8 cellular contexts compared by ENCODE assay signal in genomic region chr7:131327626-131328386, GRCh38. TPM values are rescaled to one million over a fixed set of nuclear protein-coding genes. Genes with fewer than 3 reads are reported as not detected.
DNase-seq lines count a peak whose midpoint lies in the region; ATAC-seq and TF ChIP-seq lines count a peak whose summit lies in the region.

Gene MKLN1 (plus strand): TSS chr7:131327876. CDS start chr7:131327900, 24 bp downstream.

- H3K4me3 ChIP-seq in trophoblast cell (ENCODE audit: low read depth, low read length) (peak within 1 kb of the TSS; percentile 98), tibial nerve (peak within 1 kb of the TSS; percentile 83 to 96 (median 94))

- H3K27ac ChIP-seq in trophoblast cell (ENCODE audit: low read depth, low read length) (peak within 1 kb of the TSS; percentile 87), tibial nerve (peak within 1 kb of the TSS; percentile 96 to 100 (median 98))

- H2BK5ac ChIP-seq in trophoblast cell (ENCODE audit: low read depth, low read length, poor library complexity): peak within 1 kb of the TSS; percentile 94

- DNase-seq in NCI-H1092 (lab: John Stamatoyannopoulos, UW) (peak; percentile 81), SW 1271 (lab: John Stamatoyannopoulos, UW) (peak; percentile 35 to 88), Right ventricle myocardium superior (peak; percentile 97), trophoblast cell (peak; percentile 92 to 93), tibial nerve (ENCODE audit: low spot score in 2 of 2) (peak; percentile 91 to 92)
- peak; percentile 78 for DNase-seq in activated naive CD8-positive, alpha-beta T cell treated with anti-CD3 and anti-CD28 coated beads, Interleukin-2, amount 50 U/mL, for 16 hours (ENCODE audit: low read depth, low spot score)

- WGBS in trophoblast cell (ENCODE audit: extremely low coverage, insufficient coverage, insufficient read length): no CpG with 5 or more reads among the region's 70 CpGs
- 0% methylated on average over 57 to 69 of the region's 70 CpGs for WGBS in tibial nerve, 2 donors

- peak within 1 kb of the TSS; percentile 95 for H4K91ac ChIP-seq in trophoblast cell (ENCODE audit: low read depth, low read length)

- peak; percentile 21 to 96 for TF ChIP-seq EP300 in tibial nerve (IDR thresholded peaks at IDR 0.05)

- peak within 1 kb of the TSS; percentile 97 for H4K12ac ChIP-seq in trophoblast cell (ENCODE audit: low read depth, low read length)

- peak within 1 kb of the TSS; percentile 35 for H3K4ac ChIP-seq in trophoblast cell (ENCODE audit: low read depth, low read length)

- H2BK12ac ChIP-seq in trophoblast cell (ENCODE audit: low read length): no peak within 1 kb of the TSS

- intact Hi-C loops in Right ventricle myocardium superior (cut with DNase I): no loop called here

- peak within 1 kb of the TSS; percentile 92 for H2AFZ ChIP-seq in trophoblast cell (ENCODE audit: insufficient read depth, low read length, poor library complexity)

- H2BK120ac ChIP-seq in trophoblast cell (ENCODE audit: insufficient read depth, low read length, poor library complexity): peak within 1 kb of the TSS; percentile 61

- H3K9me3 ChIP-seq in trophoblast cell (ENCODE audit: insufficient read depth, low read depth, low read length) (no peaks in the 10 kb centered on the region), tibial nerve (no peaks in the 10 kb centered on the region)

- H3K79me1 ChIP-seq in trophoblast cell (ENCODE audit: low read length): peaks cover 10% of the 10 kb centered on the region

- no peak within 1 kb of the TSS for H3K23ac ChIP-seq in trophoblast cell (ENCODE audit: low read length)

- H4K8ac ChIP-seq in trophoblast cell (ENCODE audit: low read depth, low read length): peak within 1 kb of the TSS; percentile 98

- H3K18ac ChIP-seq in trophoblast cell (ENCODE audit: low read length): peak within 1 kb of the TSS; percentile 99

- peak within 1 kb of the TSS; percentile 98 for H3K9ac ChIP-seq in trophoblast cell (ENCODE audit: low read length)

- H3K27me3 ChIP-seq in trophoblast cell (ENCODE audit: insufficient read depth, low read length) (no peaks in the 10 kb centered on the region), tibial nerve (no peaks in the 10 kb centered on the region)

- peak in 2 of 5 experiments; percentile 30 to 40 for TF ChIP-seq CTCF in tibial nerve (IDR thresholded peaks at IDR 0.05)

- ATAC-seq in HG02588 (IDR thresholded peaks at IDR 0.05; ENCODE audit: unreplicated experiment) (peak; percentile 90), Right ventricle myocardium superior (ENCODE audit: poor library complexity) (peak; percentile 99)

- H3K4me1 ChIP-seq in trophoblast cell (ENCODE audit: control insufficient read depth in 1 of 2, insufficient read depth in 2 of 2, low read length in 2 of 2) (peaks cover 3 to 5% of the 10 kb centered on the region in 2 experiments), tibial nerve (peaks cover 0 to 43% (median 17%) of the 10 kb centered on the region in 4 donors)

- H3K36me3 ChIP-seq in trophoblast cell (ENCODE audit: control insufficient read depth in 1 of 2, insufficient read depth in 2 of 2, low read length in 2 of 2): no peaks in the 10 kb centered on the region
- peaks cover 0 to 10% (median 0%) of the 10 kb centered on the region in 3 donors for H3K36me3 ChIP-seq in tibial nerve

- peaks cover 8% of the 10 kb centered on the region for H3K79me2 ChIP-seq in trophoblast cell (ENCODE audit: control insufficient read depth, insufficient read depth, low read length, poor library complexity)

- TF ChIP-seq POLR2A in GM10847 (IDR thresholded peaks at IDR 0.05; ENCODE audit: extremely low read depth, insufficient read length): peak; percentile 93
- peak; percentile 91 to 93 for TF ChIP-seq POLR2A in tibial nerve (IDR thresholded peaks at IDR 0.05)

- H3K14ac ChIP-seq in trophoblast cell (ENCODE audit: low read length): peak within 1 kb of the TSS; percentile 80

- peak within 1 kb of the TSS; percentile 83 for H3K4me2 ChIP-seq in trophoblast cell (ENCODE audit: low read length)

- peak within 1 kb of the TSS; percentile 6 for H2AK5ac ChIP-seq in trophoblast cell (ENCODE audit: low read length)

RNA-seq across cellular contexts. Expression of gene MKLN1, which starts in this region (rescaled TPM):
- 37.5 TPM for total RNA-seq in Right ventricle myocardium superior
- 23.4 and 24.4 TPM in 2 replicates for polyA plus RNA-seq in trophoblast cell (2013)
- 100 to 1,000 TPM in 1 of 4 donors, 10 to 100 TPM in 3; 86.4 to 143 (median 95.0) TPM for total RNA-seq in tibial nerve

Comparison
In these comparisons a context has a peak if more than half of its experiments do, and no peak if none do; other contexts are left out.
1. Peak in every context shown above with its lines: DNase-seq, ATAC-seq, H3K4me3 ChIP-seq and H3K27ac ChIP-seq.